Comparison of ENCODE assay signal across 18 cellular contexts in the genomic region with DNA sequence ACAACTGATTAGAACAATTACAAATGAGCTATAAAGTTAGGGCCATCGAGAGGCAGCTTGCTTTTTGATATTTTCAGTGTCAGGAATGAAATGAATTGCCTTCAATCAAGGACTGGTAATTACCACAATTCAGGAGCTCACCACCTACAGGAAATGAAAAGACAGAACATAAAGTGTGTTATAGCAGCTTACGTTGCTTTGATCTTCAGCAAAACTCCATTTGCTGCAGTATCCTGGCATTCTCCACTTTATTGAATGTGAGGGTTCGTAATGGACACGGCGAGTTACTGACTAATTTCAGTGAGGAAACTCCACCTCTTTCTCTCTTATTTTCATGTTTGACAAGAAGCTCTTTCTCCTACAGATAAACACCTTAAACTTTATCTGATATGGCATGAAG.
DNase-seq lines count a peak whose midpoint lies in the region; ATAC-seq, FAIRE-seq and TF ChIP-seq lines count a peak whose summit lies in the region.
"Had no signal": no experiment of that assay in that cellular context is flagged by ENCODE, and none has a peak within 500 bp of the region (broad histone marks: within the 10 kb centered on the region; RNA-seq: fewer than 3 reads in every experiment).

No MANE protein-coding gene starts in this region.

- no peaks in the 10 kb centered on the region for H3K27me3 Mint-ChIP-seq in activated T-cell treated with anti-CD3 and anti-CD28 coated beads, Interleukin-2, amount 50 U/mL, for 24 hours
- no peaks in the 10 kb centered on the region for H3K27me3 Mint-ChIP-seq in activated T-cell treated with anti-CD3 and anti-CD28 coated beads, Interleukin-2, amount 50 U/mL, for 72 hours (ENCODE audit: low read depth)
- no peaks in the 10 kb centered on the region for H3K27me3 Mint-ChIP-seq in activated T-helper 17 cell treated with anti-CD3 and anti-CD28 coated beads, Interleukin-2, amount 50 U/mL, for 72 hours
- H3K27me3 Mint-ChIP-seq in neural progenitor cell (ENCODE audit: insufficient read depth, low read depth) (no peaks in the 10 kb centered on the region), glutamatergic neuron (ENCODE audit: unreplicated experiment) (no peaks in the 10 kb centered on the region)

- intact Hi-C loops in posterior cingulate gyrus (cut with DNase I), result no loop called here

- TF ChIP-seq CTCF in neural progenitor cell (IDR thresholded peaks at IDR 0.05), result no peak
- no peak for TF ChIP-seq CTCF in glutamatergic neuron (IDR thresholded peaks at IDR 0.05; ENCODE audit: partially characterized antibody, unreplicated experiment)

- peaks cover 14% of the 10 kb centered on the region for H3K4me1 Mint-ChIP-seq in activated T-cell treated with anti-CD3 and anti-CD28 coated beads, Interleukin-2, amount 50 U/mL, for 24 hours (ENCODE audit: low read depth)
- peaks cover 7% of the 10 kb centered on the region for H3K4me1 Mint-ChIP-seq in activated T-cell treated with anti-CD3 and anti-CD28 coated beads, Interleukin-2, amount 50 U/mL, for 72 hours (ENCODE audit: low read depth)
- no peaks in the 10 kb centered on the region for H3K4me1 Mint-ChIP-seq in activated T-helper 17 cell treated with anti-CD3 and anti-CD28 coated beads, Interleukin-2, amount 50 U/mL, for 72 hours
- H3K4me1 Mint-ChIP-seq in neural progenitor cell (peaks cover 4% of the 10 kb centered on the region), glutamatergic neuron (ENCODE audit: low read depth, unreplicated experiment) (no peaks in the 10 kb centered on the region)

- H3F3A ChIP-seq in neural progenitor cell (ENCODE audit: low read depth), result no peaks in the 10 kb centered on the region

- no peak overlapping the region for H3K4me3 ChIP-seq in neural progenitor cell
- H3K4me3 ChIP-seq: left lung, right lobe of liver had no signal

- TF ChIP-seq POLR2A in GM12892 (IDR thresholded peaks at IDR 0.05; ENCODE audit: low read depth, low read length), result no peak

- H3K9me3 Mint-ChIP-seq in activated T-cell treated with anti-CD3 and anti-CD28 coated beads, Interleukin-2, amount 50 U/mL, for 24 hours, result no peaks in the 10 kb centered on the region
- peaks cover 0 to 2% of the 10 kb centered on the region in 2 donors for H3K9me3 Mint-ChIP-seq in activated T-cell treated with anti-CD3 and anti-CD28 coated beads, Interleukin-2, amount 50 U/mL, for 72 hours
- no peaks in the 10 kb centered on the region for H3K9me3 Mint-ChIP-seq in activated T-helper 17 cell treated with anti-CD3 and anti-CD28 coated beads, Interleukin-2, amount 50 U/mL, for 72 hours
- H3K9me3 Mint-ChIP-seq in neural progenitor cell (peaks cover 9% of the 10 kb centered on the region), glutamatergic neuron (ENCODE audit: unreplicated experiment) (peaks cover 3% of the 10 kb centered on the region)

- H3K27ac ChIP-seq in KOPT-K1 (ENCODE audit: low read depth, low read length, poor library complexity, severe bottlenecking) (peak overlapping the region; percentile 57), neural progenitor cell (no peak overlapping the region)
- H3K27ac ChIP-seq: left lung, right lobe of liver had no signal

- H3K9ac ChIP-seq in neural progenitor cell, result no peak overlapping the region

- H3K9me3 ChIP-seq in KOPT-K1 (ENCODE audit: insufficient read depth, low read length, poor library complexity, severe bottlenecking) (peaks cover 17% of the 10 kb centered on the region), neural progenitor cell (ENCODE audit: low read depth) (no peaks in the 10 kb centered on the region)
- H3K9me3 ChIP-seq: right lobe of liver had no signal

- H3K36me3 ChIP-seq in KOPT-K1 (ENCODE audit: insufficient read depth, low read length) (no peaks in the 10 kb centered on the region), neural progenitor cell (no peaks in the 10 kb centered on the region)
- H3K36me3 ChIP-seq: left lung, right lobe of liver had no signal

- DNase-seq in activated T-cell treated with anti-CD3 and anti-CD28 coated beads, Interleukin-2, amount 50 U/mL, for 24 hours, result no peak
- DNase-seq in activated T-cell treated with anti-CD3 and anti-CD28 coated beads, Interleukin-2, amount 50 U/mL, for 72 hours, result no peak
- DNase-seq in neural progenitor cell (ENCODE audit: low spot score) (no peak), posterior cingulate gyrus (no peak), glutamatergic neuron (no peak), GM12892 (ENCODE audit: insufficient read length) (no peak)
- DNase-seq: activated CD8-positive, alpha-beta memory T cell treated with anti-CD3 and anti-CD28 coated beads for 24 hours; foreskin melanocyte; IMR-90; left lung; MV-4-11; NCI-H2081 treated with DMSO at 0.1 percent for 48 hours; NCI-H524 treated with DMSO at 0.1 percent for 48 hours; occipital lobe; right lobe of liver; stimulated activated CD4-positive, alpha-beta T cell treated with anti-CD3 and anti-CD28 coated beads, Interleukin-1b, Interleukin-23, amount 100 ng/mL, for 48 hours had no signal

- H3K36me3 Mint-ChIP-seq in activated T-cell treated with anti-CD3 and anti-CD28 coated beads, Interleukin-2, amount 50 U/mL, for 24 hours (ENCODE audit: low read depth), result no peaks in the 10 kb centered on the region
- H3K36me3 Mint-ChIP-seq in activated T-cell treated with anti-CD3 and anti-CD28 coated beads, Interleukin-2, amount 50 U/mL, for 72 hours (ENCODE audit: insufficient read depth in 2 of 2), result no peaks in the 10 kb centered on the region
- no peaks in the 10 kb centered on the region for H3K36me3 Mint-ChIP-seq in activated T-helper 17 cell treated with anti-CD3 and anti-CD28 coated beads, Interleukin-2, amount 50 U/mL, for 72 hours (ENCODE audit: low read depth)
- H3K36me3 Mint-ChIP-seq in neural progenitor cell (peaks cover 3% of the 10 kb centered on the region), glutamatergic neuron (ENCODE audit: unreplicated experiment) (no peaks in the 10 kb centered on the region)

- no peak overlapping the region for H3K27ac Mint-ChIP-seq in activated T-cell treated with anti-CD3 and anti-CD28 coated beads, Interleukin-2, amount 50 U/mL, for 24 hours
- no peak overlapping the region for H3K27ac Mint-ChIP-seq in activated T-cell treated with anti-CD3 and anti-CD28 coated beads, Interleukin-2, amount 50 U/mL, for 72 hours
- H3K27ac Mint-ChIP-seq in activated T-helper 17 cell treated with anti-CD3 and anti-CD28 coated beads, Interleukin-2, amount 50 U/mL, for 72 hours, result no peak overlapping the region
- H3K27ac Mint-ChIP-seq in neural progenitor cell, result no peak overlapping the region
- H3K27ac Mint-ChIP-seq in glutamatergic neuron (ENCODE audit: unreplicated experiment), result no peak overlapping the region

- ATAC-seq in activated T-cell treated with anti-CD3 and anti-CD28 coated beads, Interleukin-2, amount 50 U/mL, for 72 hours (replicated peaks in 1 of 2), result no peak
- ATAC-seq in activated T-helper 17 cell treated with anti-CD3 and anti-CD28 coated beads, Interleukin-2, amount 50 U/mL, for 72 hours (replicated peaks), result no peak
- ATAC-seq: left lung, right lobe of liver had no signal

- H3K27me3 ChIP-seq in neural progenitor cell, result no peaks in the 10 kb centered on the region
- H3K27me3 ChIP-seq: left lung, right lobe of liver had no signal

- H4K20me1 ChIP-seq in neural progenitor cell (ENCODE audit: low read depth), result no peaks in the 10 kb centered on the region

- H3K79me2 ChIP-seq in neural progenitor cell (ENCODE audit: low read depth), result no peaks in the 10 kb centered on the region

- peak overlapping the region; percentile 97 for H2AFZ ChIP-seq in neural progenitor cell (replicated peaks)

- H3K4me2 ChIP-seq in neural progenitor cell, result no peak overlapping the region

- no peaks in the 10 kb centered on the region for H3K4me1 ChIP-seq in neural progenitor cell
- H3K4me1 ChIP-seq: left lung, right lobe of liver had no signal

- no peak for FAIRE-seq in GM12892 (lab: Jason Lieb, UNC)

- H3K4me3 Mint-ChIP-seq in activated T-cell treated with anti-CD3 and anti-CD28 coated beads, Interleukin-2, amount 50 U/mL, for 24 hours, result peak overlapping the region; percentile 28
- peak overlapping the region in 1 of 2 donors; percentile 17 for H3K4me3 Mint-ChIP-seq in activated T-cell treated with anti-CD3 and anti-CD28 coated beads, Interleukin-2, amount 50 U/mL, for 72 hours
- peak overlapping the region; percentile 14 for H3K4me3 Mint-ChIP-seq in activated T-helper 17 cell treated with anti-CD3 and anti-CD28 coated beads, Interleukin-2, amount 50 U/mL, for 72 hours
- H3K4me3 Mint-ChIP-seq in neural progenitor cell (no peak overlapping the region), glutamatergic neuron (ENCODE audit: unreplicated experiment) (no peak overlapping the region)

Comparison
In these comparisons a context has a peak if more than half of its experiments do, and no peak if none do; other contexts are left out.
1. H3K4me3 Mint-ChIP-seq: peak in activated T-cell treated with anti-CD3 and anti-CD28 coated beads, Interleukin-2, amount 50 U/mL, for 24 hours (single experiment) and activated T-helper 17 cell treated with anti-CD3 and anti-CD28 coated beads, Interleukin-2, amount 50 U/mL, for 72 hours (single experiment); none in neural progenitor cell (single experiment) and glutamatergic neuron (single experiment).